ENCODE assay signal across 6 cellular contexts in genomic region chr3:118466795-118467330, GRCh38.
"Had no signal": no experiment of that assay in that cellular context is flagged by ENCODE, and none has a peak within 500 bp of the region (broad histone marks: within the 10 kb centered on the region; RNA-seq: fewer than 3 reads in every experiment).

No MANE protein-coding gene starts in this region.

- H3K4me3 ChIP-seq: GM23338, K562 had no signal

- H3K4me3 Mint-ChIP-seq: GM23338 had no signal

- ATAC-seq: GM23338, K562 had no signal

- DNase-seq: H7, HCEC 1CT, IMR-90, KG1 had no signal

- H3K27ac Mint-ChIP-seq: GM23338 had no signal

- H3K9me3 Mint-ChIP-seq: GM23338 had no signal

- H3K4me1 Mint-ChIP-seq: GM23338 had no signal
